9 cellular contexts compared by ENCODE assay signal in the genomic region with DNA sequence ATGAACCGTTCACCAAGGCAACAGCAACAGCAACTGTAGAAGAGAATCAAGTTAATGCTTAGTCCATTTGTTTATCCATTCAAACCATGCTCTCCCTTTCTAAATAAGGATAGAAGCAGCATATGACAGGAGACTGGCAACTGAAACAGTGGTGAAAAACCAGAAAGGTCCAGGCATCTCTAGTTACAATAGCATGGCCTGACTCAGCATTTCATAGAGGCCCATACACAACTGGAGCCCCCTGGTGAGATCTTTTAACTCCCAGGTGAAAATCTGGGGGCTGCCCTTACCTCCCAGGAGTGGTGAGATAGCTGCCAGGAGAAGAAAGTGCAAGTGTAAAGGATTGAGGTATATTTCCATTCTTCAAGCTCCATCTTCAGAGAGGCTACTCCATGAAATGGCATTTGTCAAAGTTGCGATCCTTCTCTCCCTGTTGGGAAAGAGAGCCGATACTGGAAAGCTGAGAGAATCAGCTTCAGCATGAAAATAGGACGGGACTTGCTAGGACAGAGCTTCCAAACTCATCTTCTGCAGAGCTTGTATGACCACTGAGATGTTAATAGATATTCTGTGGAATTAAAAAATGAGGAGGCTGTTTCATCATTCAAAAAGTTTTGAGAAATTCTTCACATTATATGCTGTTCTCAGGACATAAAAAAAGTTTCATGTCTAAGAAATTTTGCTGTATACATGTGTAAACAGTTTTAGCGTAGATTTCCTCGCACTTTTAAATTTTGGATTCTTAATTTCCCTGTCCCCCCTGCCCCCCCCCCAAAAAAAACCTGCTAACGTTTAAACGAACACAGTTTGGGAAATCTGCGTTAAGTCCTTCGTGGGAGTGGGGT. TPM values are rescaled to one million over a fixed set of nuclear protein-coding genes. Genes with fewer than 3 reads are reported as not detected.
DNase-seq lines count a peak whose midpoint lies in the region; ATAC-seq, FAIRE-seq and TF ChIP-seq lines count a peak whose summit lies in the region.
"Had no signal": no experiment of that assay in that cellular context is flagged by ENCODE, and none has a peak within 500 bp of the region (broad histone marks: within the 10 kb centered on the region; RNA-seq: fewer than 3 reads in every experiment).

No MANE protein-coding gene starts in this region.

- H3K4me3 ChIP-seq in ACC112 (ENCODE audit: low read depth, low read length) (no peak overlapping the region), HUES6 (ENCODE audit: low read depth, low read length) (no peak overlapping the region), ascending aorta (no peak overlapping the region), mesenchymal stem cell (ENCODE audit: insufficient read depth in 1 of 2, low read depth in 1 of 2, low read length in 2 of 2) (no peak overlapping the region)

- no peak overlapping the region for H2BK5ac ChIP-seq in mesenchymal stem cell (ENCODE audit: low read depth, low read length, poor library complexity, severe bottlenecking)

- H3K9me3 ChIP-seq in HUES6 (ENCODE audit: control insufficient read depth, insufficient read depth, low read depth, low read length) (no peaks in the 10 kb centered on the region), ascending aorta (no peaks in the 10 kb centered on the region), mesenchymal stem cell (ENCODE audit: control insufficient read depth, low read length) (no peaks in the 10 kb centered on the region)

- no peak for ATAC-seq in GM19328 (IDR thresholded peaks at IDR 0.05; ENCODE audit: unreplicated experiment)

- no peak for TF ChIP-seq CTCF in ascending aorta (IDR thresholded peaks at IDR 0.05)

- no peak overlapping the region for H3K4ac ChIP-seq in mesenchymal stem cell (ENCODE audit: low read depth in 1 of 2, low read length in 2 of 2)

- H2BK15ac ChIP-seq in mesenchymal stem cell (ENCODE audit: low read depth, poor library complexity, severe bottlenecking) = no peak overlapping the region

- FAIRE-seq in HTR-8/SVneo (lab: Jason Lieb, UNC) = no peak
- FAIRE-seq: colon had no signal

- peak overlapping the region in 1 of 2 experiments; percentile 11 for H2BK12ac ChIP-seq in mesenchymal stem cell (ENCODE audit: low read length in 2 of 2)

- H3K14ac ChIP-seq in mesenchymal stem cell (ENCODE audit: low read length in 2 of 2) = no peak overlapping the region

- H3K27ac ChIP-seq in ACC112 (ENCODE audit: low read depth, low read length) (no peak overlapping the region), HUES6 (ENCODE audit: low read depth, low read length) (peak overlapping the region; percentile 11; the same call in 1 of the 2 replicates), ascending aorta (peak overlapping the region; percentile 45 to 65), mesenchymal stem cell (ENCODE audit: low read length, poor library complexity, severe bottlenecking) (peak overlapping the region; percentile 20)

- H4K8ac ChIP-seq in mesenchymal stem cell (ENCODE audit: low read length) = no peak overlapping the region

- WGBS in mesenchymal stem cell = 50% methylated on average over 7 of the region's 10 CpGs

- H3K9ac ChIP-seq in HUES6 (ENCODE audit: low read length) (no peak overlapping the region), mesenchymal stem cell (ENCODE audit: low read length) (peak overlapping the region; percentile 24)

- peaks cover 9% of the 10 kb centered on the region for H3K4me1 ChIP-seq in ACC112 (ENCODE audit: control insufficient read depth, insufficient read depth, low read length, unreplicated experiment)
- peaks cover 30% of the 10 kb centered on the region for H3K4me1 ChIP-seq in HUES6 (ENCODE audit: control insufficient read depth, insufficient read depth, low read length)
- H3K4me1 ChIP-seq in ascending aorta = peaks cover 10 to 23% of the 10 kb centered on the region in 2 donors
- peaks cover 11% of the 10 kb centered on the region for H3K4me1 ChIP-seq in mesenchymal stem cell (ENCODE audit: control insufficient read depth, insufficient read depth, low read depth, low read length)

- peak overlapping the region; percentile 29 for H2AFZ ChIP-seq in ACC112 (ENCODE audit: low read length, unreplicated experiment)
- no peak overlapping the region for H2AFZ ChIP-seq in mesenchymal stem cell (ENCODE audit: low read depth, low read length)

- no peak overlapping the region for H3K18ac ChIP-seq in mesenchymal stem cell (ENCODE audit: low read depth in 1 of 2, low read length in 2 of 2)

- H3K36me3 ChIP-seq in ACC112 (ENCODE audit: insufficient read depth, low read length) = no peaks in the 10 kb centered on the region
- no peaks in the 10 kb centered on the region for H3K36me3 ChIP-seq in HUES6 (ENCODE audit: control insufficient read depth, insufficient read depth, low read length)
- no peaks in the 10 kb centered on the region for H3K36me3 ChIP-seq in ascending aorta
- no peaks in the 10 kb centered on the region for H3K36me3 ChIP-seq in mesenchymal stem cell (ENCODE audit: control insufficient read depth in 1 of 2, insufficient read depth in 2 of 2, low read depth in 1 of 2, low read length in 2 of 2)

- no peak overlapping the region for H2AK5ac ChIP-seq in mesenchymal stem cell (ENCODE audit: low read length, severe bottlenecking)

- no peaks in the 10 kb centered on the region for H3K79me1 ChIP-seq in mesenchymal stem cell (replicated peaks; ENCODE audit: low read length, poor library complexity, severe bottlenecking)

- H2BK120ac ChIP-seq in mesenchymal stem cell (ENCODE audit: low read depth, low read length) = no peak overlapping the region

- H3K79me2 ChIP-seq in ACC112 (ENCODE audit: control insufficient read depth, insufficient read depth, low read length, unreplicated experiment) = no peaks in the 10 kb centered on the region

- H3K23ac ChIP-seq in mesenchymal stem cell (ENCODE audit: low read length in 2 of 2) = no peak overlapping the region

- no peak overlapping the region for H4K91ac ChIP-seq in mesenchymal stem cell (ENCODE audit: low read length)

- H3K4me2 ChIP-seq in mesenchymal stem cell (ENCODE audit: low read length, poor library complexity, severe bottlenecking) = no peak overlapping the region

- intact Hi-C loops in ascending aorta (cut with DNase I) = loop anchor here (1.0 to 10.0 kb wide), 4 partner anchors 46 to 559 kb away; no protein-coding TSS in a partner anchor

- no peak for DNase-seq in ascending aorta (ENCODE audit: low spot score in 2 of 2)
- no peak for DNase-seq in mesenchymal stem cell
- no peak for DNase-seq in LoVo (ENCODE audit: low spot score)
- DNase-seq in HTR-8/SVneo (ENCODE audit: insufficient read length, low spot score) = no peak
- no peak for DNase-seq in HPDE6-E6E7 (ENCODE audit: extremely low spot score)

- H3K27me3 ChIP-seq in ACC112 (ENCODE audit: insufficient read depth, low read length) = no peaks in the 10 kb centered on the region
- H3K27me3 ChIP-seq in HUES6 (ENCODE audit: control insufficient read depth, insufficient read depth, low read length) = no peaks in the 10 kb centered on the region
- H3K27me3 ChIP-seq in ascending aorta = no peaks in the 10 kb centered on the region
- no peaks in the 10 kb centered on the region for H3K27me3 ChIP-seq in mesenchymal stem cell (ENCODE audit: control insufficient read depth in 1 of 2, insufficient read depth in 1 of 2, low read length in 2 of 2)

RNA-seq across cellular contexts. Expression of a gene that starts 10.9 kb away (rescaled TPM):
- total RNA-seq in ascending aorta = not detected
- 1.6 TPM for polyA plus RNA-seq in mesenchymal stem cell (2013, experiment 1 of 2)
- polyA plus RNA-seq in mesenchymal stem cell (2013, experiment 2 of 2) = 1.7 TPM
